ENCODE assay signal across 7 cellular contexts in the genomic region with DNA sequence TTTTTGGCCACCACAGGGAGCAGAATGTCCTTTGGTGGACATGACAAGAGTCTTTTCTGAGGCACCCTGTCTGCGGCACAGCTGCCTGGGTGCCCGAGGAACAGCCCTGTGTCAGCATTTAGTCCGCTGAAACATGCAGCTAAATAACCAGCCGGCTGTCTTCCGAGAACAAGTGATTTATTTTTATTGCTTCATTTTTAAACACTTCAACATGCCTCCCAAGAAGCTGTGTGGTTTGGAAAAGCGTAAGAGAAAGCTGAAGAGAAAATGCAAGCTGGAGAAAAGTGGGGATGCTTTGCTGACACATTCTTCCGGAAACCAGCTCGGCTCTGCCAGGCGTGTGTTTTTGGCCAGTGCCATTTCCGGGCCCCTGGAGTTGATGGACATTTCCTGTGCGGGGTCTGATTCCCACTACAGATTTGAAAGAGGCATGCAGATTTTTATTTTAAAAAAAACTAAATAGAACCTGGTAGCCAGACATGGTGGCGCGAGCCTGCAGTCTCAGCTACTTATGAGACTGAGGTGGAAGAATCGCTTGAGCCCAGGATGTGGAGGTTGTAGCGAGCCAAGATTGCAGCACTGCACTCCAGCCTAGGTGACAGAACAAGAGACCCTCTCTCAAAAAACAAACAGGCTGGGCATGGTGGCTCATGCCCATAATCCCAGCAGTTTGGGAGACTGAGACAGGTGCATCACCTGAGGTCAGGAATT.
DNase-seq lines count a peak whose midpoint lies in the region; ATAC-seq, FAIRE-seq and TF ChIP-seq lines count a peak whose summit lies in the region.

No MANE protein-coding gene starts in this region.

- FAIRE-seq in H54 (lab: Jason Lieb, UNC), result no peak

- H3K4me3 ChIP-seq in WI38 (ENCODE audit: low read depth, low read length), result peak overlapping the region; percentile 48

- TF ChIP-seq CTCF in WI38 (IDR thresholded peaks at IDR 0.05; ENCODE audit: low read depth, low read length), result no peak

- TF ChIP-seq POLR2A in H54 (IDR thresholded peaks at IDR 0.05; ENCODE audit: low read depth, low read length), result no peak

- intact Hi-C loops in sciatic nerve (cut with DNase I), result no loop called here

- ATAC-seq in sciatic nerve, result peak; percentile 82
- ATAC-seq in GM21526 (IDR thresholded peaks at IDR 0.05; ENCODE audit: low FRiP score, unreplicated experiment), result no peak
- ATAC-seq in HG02970 (IDR thresholded peaks at IDR 0.05; ENCODE audit: low FRiP score, unreplicated experiment), result no peak

- DNase-seq in H54 (ENCODE audit: insufficient read length, low spot score) (peak; percentile 67), foreskin melanocyte (peak; percentile 29), sciatic nerve (ENCODE audit: low spot score) (no peak), HPDE6-E6E7 (ENCODE audit: extremely low spot score) (no peak)

Comparison
In these comparisons a context has a peak if more than half of its experiments do, and no peak if none do; other contexts are left out.
1. DNase-seq: peak in H54 (single experiment) and foreskin melanocyte (single experiment); none in sciatic nerve (single experiment) and HPDE6-E6E7 (single experiment).